In genomic region chr4:145482209-145483021, GRCh38 we compare ENCODE assay signal across 8 cellular contexts. TPM values are rescaled to one million over a fixed set of nuclear protein-coding genes. Genes with fewer than 3 reads are reported as not detected.
A peak's percentile ranks its signal among the peaks of the same experiment; 100 is the strongest.
DNase-seq lines count a peak whose midpoint lies in the region; ATAC-seq and TF ChIP-seq lines count a peak whose summit lies in the region.

No MANE protein-coding gene starts in this region.

- peak overlapping the region; percentile 83 for H3K4me3 ChIP-seq in colonic mucosa

- ATAC-seq in left lobe of liver = peak; percentile 54

- peak overlapping the region; percentile 72 to 98 for H3K9ac ChIP-seq in colonic mucosa (ENCODE audit: low read depth in 2 of 2, low read length in 2 of 2)

- no peaks in the 10 kb centered on the region for H3K36me3 Mint-ChIP-seq in HFFc6 (ENCODE audit: low read depth)

- no peaks in the 10 kb centered on the region for H3K9me3 Mint-ChIP-seq in HFFc6

- H3K27ac ChIP-seq in VCaP (peak overlapping the region; percentile 95), colonic mucosa (peak overlapping the region; percentile 92)

- peak; percentile 52 for DNase-seq in HFFc6
- DNase-seq in NCI-H128 (lab: John Stamatoyannopoulos, UW; ENCODE audit: unreplicated experiment) = peak; percentile 31
- peak; percentile 68 for DNase-seq in colonic mucosa
- DNase-seq in left lobe of liver (ENCODE audit: low spot score) = peak; percentile 57
- DNase-seq in stimulated activated CD4-positive, alpha-beta T cell treated with anti-CD3 and anti-CD28 coated beads, Interleukin-2, amount 100 ng/mL, for 24 hours = peak; percentile 81
- DNase-seq in middle frontal gyrus (ENCODE audit: extremely low spot score, low spot score) = no peak

- H3K9me3 ChIP-seq in colonic mucosa = no peaks in the 10 kb centered on the region

- no peak overlapping the region for H3K4me3 Mint-ChIP-seq in HFFc6

- H3K4me1 Mint-ChIP-seq in HFFc6 (ENCODE audit: low read depth) = peaks cover 13% of the 10 kb centered on the region

- no peaks in the 10 kb centered on the region for H3K4me1 ChIP-seq in colonic mucosa

- peak; percentile 3 for TF ChIP-seq CTCF in GM12873 (IDR thresholded peaks at IDR 0.05; ENCODE audit: insufficient read depth, low read depth, low read length, missing control alignments)
- TF ChIP-seq CTCF in HFFc6 (IDR thresholded peaks at IDR 0.05) = no peak; the same call in 1 of the 2 replicates
- peak; percentile 15; the same call in 1 of the 2 replicates for TF ChIP-seq CTCF in VCaP (conservative IDR thresholded peaks at IDR 0.05)
- TF ChIP-seq CTCF in colonic mucosa (IDR thresholded peaks at IDR 0.05) = no peak

- H3K27me3 ChIP-seq in colonic mucosa = no peaks in the 10 kb centered on the region

- H3K27ac Mint-ChIP-seq in HFFc6 = no peak overlapping the region

- H3K36me3 ChIP-seq in colonic mucosa = no peaks in the 10 kb centered on the region

- intact Hi-C loops in colonic mucosa (cut with DNase I) = loop anchor here (5.0 kb wide), 1 partner anchor 60 kb away; no protein-coding TSS in a partner anchor

- H3K27me3 Mint-ChIP-seq in HFFc6 (ENCODE audit: insufficient read depth) = no peaks in the 10 kb centered on the region; the same call in 1 of the 2 replicates

RNA-seq across cellular contexts. Expression of gene SMAD1, which starts 0.8 kb away (rescaled TPM):
- 10 to 100 TPM in 4 of 6 experiments, 1 to 10 TPM in 2; 9.2 to 11.2 (median 10.3) TPM for total RNA-seq in HFFc6 (2021; fragmentation: NEBNext Ultra II Directional; extraction: Animal tissue kit (Norgen Biotek cat#: 25700))
- 10 to 100 TPM; 40.4 to 47.3 TPM for total RNA-seq in colonic mucosa
- total RNA-seq in left lobe of liver = 15.3 TPM

Comparison
In these comparisons a context has a peak if more than half of its experiments do, and no peak if none do; other contexts are left out.
1. CTCF ChIP-seq: peak in GM12873 (single experiment) and VCaP (single experiment); none in HFFc6 (single experiment) and colonic mucosa (single experiment).